In genomic region chr3:14372587-14372986, GRCh38 we compare ENCODE assay signal across 23 cellular contexts. TPM values are rescaled to one million over a fixed set of nuclear protein-coding genes. Genes with fewer than 3 reads are reported as not detected.
DNase-seq lines count a peak whose midpoint lies in the region; ATAC-seq and TF ChIP-seq lines count a peak whose summit lies in the region.
"Had no signal": no experiment of that assay in that cellular context is flagged by ENCODE, and none has a peak within 500 bp of the region (broad histone marks: within the 10 kb centered on the region; RNA-seq: fewer than 3 reads in every experiment).

No MANE protein-coding gene starts in this region.

- no peak overlapping the region for H2AFZ ChIP-seq in mesenchymal stem cell (ENCODE audit: low read depth, low read length)

- peak overlapping the region; percentile 46 for H2AK5ac ChIP-seq in mesenchymal stem cell (ENCODE audit: low read length, severe bottlenecking)

- no peak overlapping the region for H3K23ac ChIP-seq in mesenchymal stem cell (ENCODE audit: low read length in 2 of 2)

- H3K9me3 Mint-ChIP-seq in activated T-helper 17 cell treated with anti-CD3 and anti-CD28 coated beads, Interleukin-2, amount 50 U/mL, for 72 hours: no peaks in the 10 kb centered on the region
- H3K9me3 Mint-ChIP-seq in progenitor cell of endocrine pancreas (ENCODE audit: low read depth): no peaks in the 10 kb centered on the region
- H3K9me3 Mint-ChIP-seq: CD8-positive, alpha-beta memory T cell; nephron progenitor cell had no signal

- no peak overlapping the region for H4K8ac ChIP-seq in mesenchymal stem cell (ENCODE audit: low read length)

- H3K36me3 ChIP-seq in heart right ventricle (no peaks in the 10 kb centered on the region), mesenchymal stem cell (ENCODE audit: control insufficient read depth in 1 of 2, insufficient read depth in 2 of 2, low read depth in 1 of 2, low read length in 2 of 2) (no peaks in the 10 kb centered on the region), thyroid gland (no peaks in the 10 kb centered on the region), prostate gland (no peaks in the 10 kb centered on the region)
- H3K36me3 ChIP-seq: ascending aorta, cardiac muscle cell, HAP-1, pancreas, sigmoid colon had no signal

- H3K36me3 Mint-ChIP-seq in activated T-helper 17 cell treated with anti-CD3 and anti-CD28 coated beads, Interleukin-2, amount 50 U/mL, for 72 hours (ENCODE audit: low read depth): no peaks in the 10 kb centered on the region
- H3K36me3 Mint-ChIP-seq in progenitor cell of endocrine pancreas (ENCODE audit: insufficient read depth): no peaks in the 10 kb centered on the region
- H3K36me3 Mint-ChIP-seq: activated naive CD8-positive, alpha-beta T cell; CD8-positive, alpha-beta memory T cell had no signal

- H3K4me3 Mint-ChIP-seq in activated T-helper 17 cell treated with anti-CD3 and anti-CD28 coated beads, Interleukin-2, amount 50 U/mL, for 72 hours: no peak overlapping the region
- no peak overlapping the region for H3K4me3 Mint-ChIP-seq in progenitor cell of endocrine pancreas (ENCODE audit: low read depth)
- H3K4me3 Mint-ChIP-seq: activated CD4-positive, alpha-beta T cell treated with anti-CD3 and anti-CD28 coated beads for 36 hours; activated CD8-positive, alpha-beta T cell treated with anti-CD3 and anti-CD28 coated beads, Interleukin-2, amount 10 ng/mL, durations not matched to agents 7 days and 5 days; activated naive CD8-positive, alpha-beta T cell; CD8-positive, alpha-beta memory T cell; nephron progenitor cell had no signal

- H3K79me1 ChIP-seq in mesenchymal stem cell (replicated peaks; ENCODE audit: low read length, poor library complexity, severe bottlenecking): no peaks in the 10 kb centered on the region

- H3K18ac ChIP-seq in mesenchymal stem cell (ENCODE audit: low read depth in 1 of 2, low read length in 2 of 2): no peak overlapping the region

- H3K4me1 ChIP-seq in heart right ventricle: peaks cover 11 to 81% (median 41%) of the 10 kb centered on the region in 9 donors
- H3K4me1 ChIP-seq in mesenchymal stem cell (ENCODE audit: control insufficient read depth, insufficient read depth, low read depth, low read length): peaks cover 28% of the 10 kb centered on the region
- H3K4me1 ChIP-seq in thyroid gland: peaks cover 17 to 57% of the 10 kb centered on the region in 2 donors
- H3K4me1 ChIP-seq in prostate gland (replicated peaks): peaks cover 5% of the 10 kb centered on the region

- no peak overlapping the region for H3K9ac ChIP-seq in mesenchymal stem cell (ENCODE audit: low read length)
- H3K9ac ChIP-seq: KMS-11 had no signal

- H3K27ac ChIP-seq in heart right ventricle (peak overlapping the region; percentile 15 to 94 (median 59)), mesenchymal stem cell (ENCODE audit: low read length, poor library complexity, severe bottlenecking) (no peak overlapping the region), thyroid gland (peak overlapping the region; percentile 47 to 82 (median 73)), prostate gland (no peak overlapping the region)
- H3K27ac ChIP-seq: ascending aorta, KMS-11, pancreas, sigmoid colon, testis had no signal

- H3K9me3 ChIP-seq in heart right ventricle: no peaks in the 10 kb centered on the region
- H3K9me3 ChIP-seq in mesenchymal stem cell (ENCODE audit: control insufficient read depth, low read length): no peaks in the 10 kb centered on the region
- H3K9me3 ChIP-seq in thyroid gland: no peaks in the 10 kb centered on the region
- no peaks in the 10 kb centered on the region for H3K9me3 ChIP-seq in prostate gland
- H3K9me3 ChIP-seq: ascending aorta, HAP-1, mucosa of descending colon, pancreas, sigmoid colon, testis had no signal

- no peak overlapping the region for H4K91ac ChIP-seq in mesenchymal stem cell (ENCODE audit: low read length)

- intact Hi-C loops in heart right ventricle (cut with DNase I): loop anchor here in 1 of 10 donors (5.0 kb wide), 1 partner anchor 65 kb away; no protein-coding TSS in a partner anchor
- intact Hi-C loops in Right ventricle myocardium superior (cut with DNase I): no loop called here
- intact Hi-C loops in thyroid gland (cut with DNase I): loop anchor here (10.0 kb wide), 1 partner anchor 168 kb away; no protein-coding TSS in a partner anchor
- intact Hi-C loops in prostate gland (cut with DNase I): no loop called here

- ATAC-seq in heart right ventricle (no peak), Right ventricle myocardium superior (ENCODE audit: poor library complexity) (no peak), GM21528 (IDR thresholded peaks at IDR 0.05; ENCODE audit: low FRiP score, unreplicated experiment) (no peak)
- no peak for ATAC-seq in activated T-helper 17 cell treated with anti-CD3 and anti-CD28 coated beads, Interleukin-2, amount 50 U/mL, for 72 hours (replicated peaks)
- ATAC-seq: activated CD4-positive, alpha-beta T cell treated with anti-CD3 and anti-CD28 coated beads for 36 hours; activated CD8-positive, alpha-beta T cell treated with anti-CD3 and anti-CD28 coated beads, Interleukin-2, amount 10 ng/mL, durations not matched to agents 7 days and 5 days; stimulated activated naive CD8-positive, alpha-beta T cell treated with anti-CD3 and anti-CD28 coated beads, Interleukin-15, Interleukin-2, amounts not matched to agents 100 U/mL and 50 U/mL, for 24 hours had no signal

- H2BK5ac ChIP-seq in mesenchymal stem cell (ENCODE audit: low read depth, low read length, poor library complexity, severe bottlenecking): no peak overlapping the region

- H3K4me1 Mint-ChIP-seq in activated T-helper 17 cell treated with anti-CD3 and anti-CD28 coated beads, Interleukin-2, amount 50 U/mL, for 72 hours: peaks cover 10% of the 10 kb centered on the region
- peaks cover 9% of the 10 kb centered on the region for H3K4me1 Mint-ChIP-seq in progenitor cell of endocrine pancreas (ENCODE audit: low read depth)

- H3K4ac ChIP-seq in mesenchymal stem cell (ENCODE audit: low read depth in 1 of 2, low read length in 2 of 2): no peak overlapping the region

- H2BK120ac ChIP-seq in mesenchymal stem cell (ENCODE audit: low read depth, low read length): no peak overlapping the region

- no peak for TF ChIP-seq CTCF in heart right ventricle (IDR thresholded peaks at IDR 0.05)
- TF ChIP-seq CTCF in thyroid gland (IDR thresholded peaks at IDR 0.05): no peak
- TF ChIP-seq CTCF in prostate gland (IDR thresholded peaks at IDR 0.05): no peak
- TF ChIP-seq CTCF in progenitor cell of endocrine pancreas (IDR thresholded peaks at IDR 0.05; ENCODE audit: unreplicated experiment): no peak

- H3K27me3 Mint-ChIP-seq in activated T-helper 17 cell treated with anti-CD3 and anti-CD28 coated beads, Interleukin-2, amount 50 U/mL, for 72 hours: no peaks in the 10 kb centered on the region
- peaks cover 14% of the 10 kb centered on the region for H3K27me3 Mint-ChIP-seq in progenitor cell of endocrine pancreas
- H3K27me3 Mint-ChIP-seq: activated CD4-positive, alpha-beta T cell treated with anti-CD3 and anti-CD28 coated beads for 36 hours; activated naive CD8-positive, alpha-beta T cell had no signal

- 61 to 68% methylated on average over 6 of the region's 6 CpGs for WGBS in heart right ventricle, 2 donors
- WGBS in mesenchymal stem cell: 67% methylated on average over 6 of the region's 6 CpGs
- WGBS in thyroid gland, 2 donors: 60 to 67% methylated on average over 6 of the region's 6 CpGs
- 62% methylated on average over 6 of the region's 6 CpGs for WGBS in prostate gland

- TF ChIP-seq POLR2A in thyroid gland (IDR thresholded peaks at IDR 0.05) (no peak), prostate gland (IDR thresholded peaks at IDR 0.05) (no peak)

- peak overlapping the region in 1 of 2 experiments; percentile 57 for H2BK12ac ChIP-seq in mesenchymal stem cell (ENCODE audit: low read length in 2 of 2)

- H2BK15ac ChIP-seq in mesenchymal stem cell (ENCODE audit: low read depth, poor library complexity, severe bottlenecking): no peak overlapping the region

- H3K4me3 ChIP-seq in heart right ventricle (no peak overlapping the region), mesenchymal stem cell (ENCODE audit: insufficient read depth in 1 of 2, low read depth in 1 of 2, low read length in 2 of 2) (no peak overlapping the region), thyroid gland (replicated peaks in 1 of 3) (no peak overlapping the region), prostate gland (no peak overlapping the region)
- H3K4me3 ChIP-seq: ascending aorta, cardiac muscle cell, HAP-1, mucosa of descending colon, pancreas, sigmoid colon, testis had no signal

- peak overlapping the region; percentile 11 for H3K27ac Mint-ChIP-seq in activated T-helper 17 cell treated with anti-CD3 and anti-CD28 coated beads, Interleukin-2, amount 50 U/mL, for 72 hours
- H3K27ac Mint-ChIP-seq in progenitor cell of endocrine pancreas: no peak overlapping the region
- H3K27ac Mint-ChIP-seq: activated CD4-positive, alpha-beta T cell treated with anti-CD3 and anti-CD28 coated beads for 36 hours; activated naive CD8-positive, alpha-beta T cell; nephron progenitor cell had no signal

- no peak overlapping the region for H3K4me2 ChIP-seq in mesenchymal stem cell (ENCODE audit: low read length, poor library complexity, severe bottlenecking)
- H3K4me2 ChIP-seq: KMS-11 had no signal

- H3K27me3 ChIP-seq in heart right ventricle (peaks cover 0 to 36% (median 19%) of the 10 kb centered on the region in 7 donors), mesenchymal stem cell (ENCODE audit: control insufficient read depth in 1 of 2, insufficient read depth in 1 of 2, low read length in 2 of 2) (peaks cover 0 to 32% of the 10 kb centered on the region in 2 experiments), thyroid gland (no peaks in the 10 kb centered on the region), prostate gland (replicated peaks; ENCODE audit: insufficient read depth) (no peaks in the 10 kb centered on the region)
- H3K27me3 ChIP-seq: ascending aorta, cardiac muscle cell, pancreas, sigmoid colon, testis had no signal

- DNase-seq in heart right ventricle (no peak), Right ventricle myocardium superior (no peak), mesenchymal stem cell (no peak), thyroid gland (no peak), prostate gland (ENCODE audit: low spot score) (no peak), progenitor cell of endocrine pancreas (ENCODE audit: low spot score, unreplicated experiment) (no peak)
- DNase-seq: activated CD4-positive, alpha-beta T cell treated with anti-CD3 and anti-CD28 coated beads for 36 hours; activated CD8-positive, alpha-beta T cell treated with anti-CD3 and anti-CD28 coated beads, Interleukin-2, amount 10 ng/mL, durations not matched to agents 7 days and 5 days; CD8-positive, alpha-beta memory T cell; mucosa of descending colon; NCI-H1436; nephron progenitor cell; pancreas; sigmoid colon; stimulated activated naive CD8-positive, alpha-beta T cell treated with anti-CD3 and anti-CD28 coated beads, Interleukin-15, Interleukin-2, amounts not matched to agents 100 U/mL and 50 U/mL, for 24 hours; testis had no signal

- no peak overlapping the region for H3K14ac ChIP-seq in mesenchymal stem cell (ENCODE audit: low read length in 2 of 2)

RNA-seq across cellular contexts. Expression of gene SLC6A6, which starts 29.8 kb away (rescaled TPM):
- total RNA-seq in heart right ventricle: 10 to 100 TPM; 11.4 to 68.7 (median 44.0) TPM
- 10 to 100 TPM in 1 of 2 donors, 1 to 10 TPM in 1; 7.7 to 55.4 TPM for polyA plus RNA-seq in heart right ventricle
- 13.5 TPM for total RNA-seq in Right ventricle myocardium superior
- 100 to 1,000 TPM in 1 of 2 donors, 10 to 100 TPM in 1; 80.1 to 219 TPM for total RNA-seq in activated T-helper 17 cell treated with anti-CD3 and anti-CD28 coated beads, Interleukin-2, amount 50 U/mL, for 72 hours
- 34.8 TPM for polyA plus RNA-seq in mesenchymal stem cell (2013, experiment 1 of 2)
- polyA plus RNA-seq in mesenchymal stem cell (2013, experiment 2 of 2): 33.8 TPM
- 10 to 100 TPM; 42.7 to 98.0 (median 72.5) TPM for total RNA-seq in thyroid gland
- 10 to 100 TPM in 1 of 2 donors, 1 to 10 TPM in 1; 6.9 to 24.5 TPM for total RNA-seq in prostate gland
- total RNA-seq in progenitor cell of endocrine pancreas: 23.8 and 28.1 TPM in 2 replicates

Comparison
In these comparisons a context has a peak if more than half of its experiments do, and no peak if none do; other contexts are left out.
1. H3K27ac ChIP-seq: peak in heart right ventricle (10 of 10) and thyroid gland (3 of 3); none in mesenchymal stem cell (single experiment) and prostate gland (0 of 2).